ENCODE assay signal across 8 cellular contexts in the genomic region with DNA sequence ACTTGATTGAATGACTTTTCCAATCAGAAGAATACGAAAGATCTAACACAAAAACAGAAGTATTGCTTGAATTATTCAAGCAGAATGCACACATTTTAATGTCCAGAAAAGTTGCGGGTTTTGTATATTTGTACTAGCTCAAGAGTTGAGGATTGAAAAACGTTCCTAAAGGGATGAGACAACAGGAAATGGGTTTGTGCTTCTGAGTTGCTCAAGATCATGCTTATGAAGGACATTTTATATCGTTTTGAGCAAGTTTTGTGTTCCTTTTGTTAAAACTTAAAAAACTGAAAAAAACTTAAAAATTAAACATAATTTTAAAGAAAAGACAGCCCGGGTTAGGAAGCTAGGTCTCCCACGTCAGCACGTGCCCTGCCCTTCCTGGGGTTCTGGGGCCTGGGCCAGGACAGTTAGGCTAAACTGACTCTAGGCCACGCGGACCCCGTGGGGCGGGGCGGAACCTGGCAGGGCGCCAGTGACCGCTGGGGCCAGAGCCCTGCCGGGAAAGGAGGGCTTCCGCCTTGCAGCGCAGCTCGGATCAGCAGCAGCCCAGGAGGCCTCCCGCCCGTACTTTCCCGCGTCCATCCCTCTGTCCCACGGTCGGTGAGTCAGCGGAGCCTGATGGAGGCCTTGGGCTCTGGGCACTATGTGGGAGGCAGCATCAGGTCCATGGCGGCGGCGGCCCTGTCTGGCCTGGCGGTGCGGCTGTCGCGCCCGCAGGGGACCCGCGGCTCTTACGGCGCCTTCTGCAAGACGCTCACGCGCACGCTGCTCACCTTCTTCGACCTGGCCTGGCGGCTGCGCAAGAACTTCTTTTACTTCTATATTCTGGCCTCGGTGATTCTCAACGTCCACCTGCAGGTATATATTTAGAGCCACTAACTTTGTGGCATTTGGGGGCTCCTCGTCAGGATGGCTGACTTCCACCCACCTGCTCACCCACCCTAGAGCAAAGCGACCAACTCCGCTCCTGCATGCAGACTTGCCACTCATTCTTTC. TPM values are rescaled to one million over a fixed set of nuclear protein-coding genes. Genes with fewer than 3 reads are reported as not detected.
A peak's percentile ranks its signal among the peaks of the same experiment; 100 is the strongest.
DNase-seq lines count a peak whose midpoint lies in the region; ATAC-seq and TF ChIP-seq lines count a peak whose summit lies in the region.

SMIM10 (plus strand) TSS at position 517 of the 999 bp plus-strand sequence; CDS start at position 622, 105 bp downstream.

- H3K9me2 ChIP-seq in MM.1S (replicated peaks; ENCODE audit: insufficient read depth, low read length), result no peaks in the 10 kb centered on the region

- H3K36me3 ChIP-seq in MM.1S (replicated peaks; ENCODE audit: insufficient read depth, low read length) (no peaks in the 10 kb centered on the region), tibial nerve (no peaks in the 10 kb centered on the region)

- DNase-seq in AG04450 (ENCODE audit: low read depth, low spot score), result no peak
- DNase-seq in MM.1S, result peak; percentile 17
- DNase-seq in activated T-cell treated with anti-CD3 and anti-CD28 coated beads, Interleukin-2, amount 50 U/mL, for 72 hours, result peak; percentile 39 to 51
- peak; percentile 76 to 86 for DNase-seq in foreskin fibroblast
- DNase-seq in tibial nerve (ENCODE audit: low spot score in 2 of 2), result peak; percentile 53 to 65
- DNase-seq in superior temporal gyrus (ENCODE audit: extremely low spot score), result no peak

- no peaks in the 10 kb centered on the region for H3K36me3 Mint-ChIP-seq in activated T-cell treated with anti-CD3 and anti-CD28 coated beads, Interleukin-2, amount 50 U/mL, for 72 hours (ENCODE audit: insufficient read depth in 2 of 2)
- no peaks in the 10 kb centered on the region for H3K36me3 Mint-ChIP-seq in nephron (ENCODE audit: low read depth)

- CTCF ChIA-PET in AG04450 (lab: Charles Lee), result interaction anchor here (1.2 kb wide), 1 partner anchor 9 kb away, joined by 3 read pairs; no protein-coding TSS in a partner anchor

- POLR2A ChIA-PET in AG04450 (lab: Yijun Ruan, JAX), result interaction anchor here (0.7 to 1.4 kb wide), 2 partner anchors 9 to 42 kb away, joined by 3 to 4 read pairs; no protein-coding TSS in a partner anchor

- H3K9me3 ChIP-seq in AG04450 (ENCODE audit: control insufficient read depth, insufficient read depth, low read length) (no peaks in the 10 kb centered on the region), MM.1S (replicated peaks; ENCODE audit: insufficient read depth, low read length) (no peaks in the 10 kb centered on the region), tibial nerve (no peaks in the 10 kb centered on the region)

- no peak within 1 kb of the TSS for H3K9ac ChIP-seq in MM.1S (ENCODE audit: low read length)

- H3K4me1 ChIP-seq in MM.1S (ENCODE audit: low read length), result no peaks in the 10 kb centered on the region
- H3K4me1 ChIP-seq in tibial nerve, result peaks cover 0 to 12% (median 0%) of the 10 kb centered on the region in 4 donors

- H3K4me3 ChIP-seq in AG04450 (ENCODE audit: low read depth, low read length) (peak within 1 kb of the TSS; percentile 58), MM.1S (ENCODE audit: low read length) (peak within 1 kb of the TSS; percentile 40), foreskin fibroblast (ENCODE audit: low read depth in 1 of 2, low read length in 2 of 2) (peak within 1 kb of the TSS; percentile 47 to 49), tibial nerve (peak within 1 kb of the TSS; percentile 35 to 60 (median 52))

- H3K27me3 ChIP-seq in AG04450 (ENCODE audit: control insufficient read depth, insufficient read depth, low read length) (no peaks in the 10 kb centered on the region), MM.1S (replicated peaks; ENCODE audit: insufficient read depth, low read length) (no peaks in the 10 kb centered on the region), tibial nerve (peaks cover 0 to 3% of the 10 kb centered on the region in 2 donors)

- H3K9me3 Mint-ChIP-seq in activated T-cell treated with anti-CD3 and anti-CD28 coated beads, Interleukin-2, amount 50 U/mL, for 72 hours, result no peaks in the 10 kb centered on the region
- H3K9me3 Mint-ChIP-seq in nephron, result peaks cover 8% of the 10 kb centered on the region

- no peaks in the 10 kb centered on the region for H3K79me2 ChIP-seq in MM.1S (ENCODE audit: low read length)

- H3K27ac ChIP-seq in AG04450 (ENCODE audit: low read depth, low read length) (peak within 1 kb of the TSS; percentile 68), MM.1S (ENCODE audit: low read length) (no peak within 1 kb of the TSS), tibial nerve (peak within 1 kb of the TSS; percentile 34 to 82 (median 52))

- no peaks in the 10 kb centered on the region for H3F3A ChIP-seq in MM.1S (ENCODE audit: insufficient read depth, low read length)

- no peak within 1 kb of the TSS for H3K27ac Mint-ChIP-seq in activated T-cell treated with anti-CD3 and anti-CD28 coated beads, Interleukin-2, amount 50 U/mL, for 72 hours
- H3K27ac Mint-ChIP-seq in nephron, result peak within 1 kb of the TSS; percentile 3 to 51 (median 38)

- no peaks in the 10 kb centered on the region for H4K20me1 ChIP-seq in MM.1S (ENCODE audit: insufficient read depth, low read length)

- peaks cover 11% of the 10 kb centered on the region for H3K4me1 Mint-ChIP-seq in activated T-cell treated with anti-CD3 and anti-CD28 coated beads, Interleukin-2, amount 50 U/mL, for 72 hours (ENCODE audit: low read depth)
- peaks cover 2% of the 10 kb centered on the region for H3K4me1 Mint-ChIP-seq in nephron

- no peak for TF ChIP-seq POLR2A in tibial nerve (IDR thresholded peaks at IDR 0.05)

- ATAC-seq in GM19035 (IDR thresholded peaks at IDR 0.05; ENCODE audit: unreplicated experiment), result peak; percentile 76
- ATAC-seq in activated T-cell treated with anti-CD3 and anti-CD28 coated beads, Interleukin-2, amount 50 U/mL, for 72 hours (replicated peaks in 1 of 2), result peak; percentile 88 to 91

- H3K27me3 Mint-ChIP-seq in activated T-cell treated with anti-CD3 and anti-CD28 coated beads, Interleukin-2, amount 50 U/mL, for 72 hours (ENCODE audit: low read depth), result peaks cover 43% of the 10 kb centered on the region
- no peaks in the 10 kb centered on the region for H3K27me3 Mint-ChIP-seq in nephron (ENCODE audit: low read depth)

- H3K4me2 ChIP-seq in MM.1S (ENCODE audit: low read depth, low read length), result peak within 1 kb of the TSS; percentile 51; the same call in 1 of the 2 replicates

- peak within 1 kb of the TSS; percentile 45 for H2AFZ ChIP-seq in MM.1S (ENCODE audit: low read length)

- WGBS in tibial nerve, 2 donors, result 3 to 28% methylated on average over 36 to 45 of the region's 49 CpGs

- peak; percentile 28 to 66 for TF ChIP-seq EP300 in tibial nerve (IDR thresholded peaks at IDR 0.05)

- TF ChIP-seq CTCF in AG04450 (IDR thresholded peaks at IDR 0.05; ENCODE audit: low read depth, low read length), result no peak
- TF ChIP-seq CTCF in MM.1S (IDR thresholded peaks at IDR 0.05; ENCODE audit: low read length), result no peak
- no peak for TF ChIP-seq CTCF in foreskin fibroblast (IDR thresholded peaks at IDR 0.05; ENCODE audit: low read depth, low read length)
- no peak for TF ChIP-seq CTCF in nephron (IDR thresholded peaks at IDR 0.05; ENCODE audit: unreplicated experiment in 3 of 3)
- TF ChIP-seq CTCF in tibial nerve (IDR thresholded peaks at IDR 0.05), result no peak

- H3K4me3 Mint-ChIP-seq in activated T-cell treated with anti-CD3 and anti-CD28 coated beads, Interleukin-2, amount 50 U/mL, for 72 hours, result peak within 1 kb of the TSS; percentile 73 to 85
- peak within 1 kb of the TSS; percentile 81 to 87 (median 86) for H3K4me3 Mint-ChIP-seq in nephron

RNA-seq across cellular contexts. Expression of gene SMIM10, which starts in this region (rescaled TPM):
- polyA plus RNA-seq in AG04450 (2011; rRNA removed), result 8.3 and 10.7 TPM in 2 replicates
- polyA minus RNA-seq in AG04450 (2011; rRNA and poly(A)+ RNA removed), result 2.7 and 3.6 TPM in 2 replicates
- total RNA-seq in activated T-cell treated with anti-CD3 and anti-CD28 coated beads, Interleukin-2, amount 50 U/mL, for 72 hours, result under 1 TPM; 0.88 to 0.99 TPM
- total RNA-seq in tibial nerve, result 10 to 100 TPM in 3 of 4 donors, 1 to 10 TPM in 1; 8.0 to 18.0 (median 16.0) TPM

Comparison
In these comparisons a context has a peak if more than half of its experiments do, and no peak if none do; other contexts are left out.
1. RNA of gene SMIM10 (total RNA-seq): 8.0 to 18.0 TPM in tibial nerve; 0.88 to 0.99 TPM in activated T-cell treated with anti-CD3 and anti-CD28 coated beads, Interleukin-2, amount 50 U/mL, for 72 hours; every median in the first group is over 4 times any median in the second.
2. Peak in DNase-seq and ATAC-seq in activated T-cell treated with anti-CD3 and anti-CD28 coated beads, Interleukin-2, amount 50 U/mL, for 72 hours; RNA of the gene not detected or under 1 TPM.
3. DNase-seq: peak in MM.1S (single experiment), foreskin fibroblast (2 of 2) and tibial nerve (2 of 2); none in AG04450 (single experiment) and superior temporal gyrus (single experiment).
4. Peak in every context shown above with its lines, with median percentiles within 50 percentile points of each other: H3K4me3 ChIP-seq.